1 cellular context compared by ENCODE assay signal in the genomic region with DNA sequence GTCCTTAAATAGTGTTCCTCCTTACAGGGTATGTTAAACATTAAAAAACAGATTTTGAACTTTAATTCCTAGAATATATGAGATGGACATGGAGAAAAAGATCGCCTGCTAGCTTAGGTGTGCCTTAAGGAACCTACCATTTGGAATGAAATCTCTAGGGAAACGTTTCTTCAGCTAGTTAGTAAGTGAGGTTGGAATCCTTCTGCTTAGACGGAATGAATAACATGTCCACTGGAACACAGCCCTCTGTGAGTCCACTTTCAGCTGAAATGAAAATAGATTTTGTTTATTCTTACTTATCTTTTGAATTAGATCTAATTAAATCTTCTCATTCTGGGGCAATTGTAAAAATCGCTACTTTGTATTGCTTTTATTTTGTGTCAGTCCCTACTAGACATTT.
TF ChIP-seq lines count a peak whose summit lies in the region.

No MANE protein-coding gene starts in this region.

TF ChIP-seq in GM12878, 131 proteins besides CTCF, POLR2A, EP300 and RAD21 (continued from another document):
- TF ChIP-seq, protein P1, sequence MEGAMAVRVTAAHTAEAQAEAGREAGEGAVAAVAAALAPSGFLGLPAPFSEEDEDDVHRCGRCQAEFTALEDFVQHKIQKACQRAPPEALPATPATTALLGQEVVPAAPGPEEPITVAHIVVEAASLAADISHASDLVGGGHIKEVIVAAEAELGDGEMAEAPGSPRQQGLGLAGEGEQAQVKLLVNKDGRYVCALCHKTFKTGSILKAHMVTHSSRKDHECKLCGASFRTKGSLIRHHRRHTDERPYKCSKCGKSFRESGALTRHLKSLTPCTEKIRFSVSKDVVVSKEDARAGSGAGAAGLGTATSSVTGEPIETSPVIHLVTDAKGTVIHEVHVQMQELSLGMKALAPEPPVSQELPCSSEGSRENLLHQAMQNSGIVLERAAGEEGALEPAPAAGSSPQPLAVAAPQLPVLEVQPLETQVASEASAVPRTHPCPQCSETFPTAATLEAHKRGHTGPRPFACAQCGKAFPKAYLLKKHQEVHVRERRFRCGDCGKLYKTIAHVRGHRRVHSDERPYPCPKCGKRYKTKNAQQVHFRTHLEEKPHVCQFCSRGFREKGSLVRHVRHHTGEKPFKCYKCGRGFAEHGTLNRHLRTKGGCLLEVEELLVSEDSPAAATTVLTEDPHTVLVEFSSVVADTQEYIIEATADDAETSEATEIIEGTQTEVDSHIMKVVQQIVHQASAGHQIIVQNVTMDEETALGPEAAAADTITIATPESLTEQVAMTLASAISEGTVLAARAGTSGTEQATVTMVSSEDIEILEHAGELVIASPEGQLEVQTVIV (IDR thresholded peaks at IDR 0.05; ENCODE audit: borderline replicate concordance, partially characterized antibody), result no peak
- TF ChIP-seq, protein P2, sequence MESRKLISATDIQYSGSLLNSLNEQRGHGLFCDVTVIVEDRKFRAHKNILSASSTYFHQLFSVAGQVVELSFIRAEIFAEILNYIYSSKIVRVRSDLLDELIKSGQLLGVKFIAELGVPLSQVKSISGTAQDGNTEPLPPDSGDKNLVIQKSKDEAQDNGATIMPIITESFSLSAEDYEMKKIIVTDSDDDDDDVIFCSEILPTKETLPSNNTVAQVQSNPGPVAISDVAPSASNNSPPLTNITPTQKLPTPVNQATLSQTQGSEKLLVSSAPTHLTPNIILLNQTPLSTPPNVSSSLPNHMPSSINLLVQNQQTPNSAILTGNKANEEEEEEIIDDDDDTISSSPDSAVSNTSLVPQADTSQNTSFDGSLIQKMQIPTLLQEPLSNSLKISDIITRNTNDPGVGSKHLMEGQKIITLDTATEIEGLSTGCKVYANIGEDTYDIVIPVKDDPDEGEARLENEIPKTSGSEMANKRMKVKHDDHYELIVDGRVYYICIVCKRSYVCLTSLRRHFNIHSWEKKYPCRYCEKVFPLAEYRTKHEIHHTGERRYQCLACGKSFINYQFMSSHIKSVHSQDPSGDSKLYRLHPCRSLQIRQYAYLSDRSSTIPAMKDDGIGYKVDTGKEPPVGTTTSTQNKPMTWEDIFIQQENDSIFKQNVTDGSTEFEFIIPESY (IDR thresholded peaks at IDR 0.05), result no peak
- TF ChIP-seq LARP7 (IDR thresholded peaks at IDR 0.05), result no peak
TF ChIP-seq in GM12878: peak in this region for 0.
